Comparison of ENCODE assay signal across 8 cellular contexts in genomic region chr10:24463683-24464426, GRCh38.
A peak's percentile ranks its signal among the peaks of the same experiment; 100 is the strongest.
DNase-seq lines count a peak whose midpoint lies in the region; ATAC-seq and TF ChIP-seq lines count a peak whose summit lies in the region.

No MANE protein-coding gene starts in this region.

- ATAC-seq in GM18508 (IDR thresholded peaks at IDR 0.05; ENCODE audit: insufficient read depth, unreplicated experiment): peak; percentile 64
- peak; percentile 45 for ATAC-seq in HG03066 (IDR thresholded peaks at IDR 0.05; ENCODE audit: low read depth, unreplicated experiment)
- peak; percentile 60 for ATAC-seq in stimulated activated naive CD8-positive, alpha-beta T cell treated with anti-CD3 and anti-CD28 coated beads, Interleukin-15, Interleukin-2, amounts not matched to agents 100 U/mL and 50 U/mL, for 24 hours

- no peak for TF ChIP-seq CTCF in A673 (conservative IDR thresholded peaks at IDR 0.05; ENCODE audit: low read depth, low read length)
- no peak for TF ChIP-seq CTCF in fibroblast of villous mesenchyme (IDR thresholded peaks at IDR 0.05; ENCODE audit: insufficient read depth, low read depth, low read length)

- peaks cover 60% of the 10 kb centered on the region for H3K4me1 ChIP-seq in A673 (ENCODE audit: insufficient read depth, low read length, poor library complexity, severe bottlenecking)

- intact Hi-C loops in A673 (cut with micrococcal nuclease; ENCODE audit: unreplicated experiment): loop anchor here (5.0 kb wide), 2 partner anchors 47 to 72 kb away; no protein-coding TSS in a partner anchor

- no peaks in the 10 kb centered on the region for H3K9me3 ChIP-seq in A673 (ENCODE audit: low read depth, low read length, poor library complexity, severe bottlenecking)

- H3K4me3 ChIP-seq in A673 (ENCODE audit: low read depth, low read length, poor library complexity, severe bottlenecking): peak overlapping the region; percentile 11
- H3K4me3 ChIP-seq in fibroblast of villous mesenchyme (ENCODE audit: low read depth, low read length): no peak overlapping the region

- no TSS peak for BruUV-seq in A673 (replicated peaks; lab: Mats Ljungman, UMichigan)

- H3K27ac ChIP-seq in A673 (ENCODE audit: low read depth, low read length, poor library complexity, severe bottlenecking): peak overlapping the region; percentile 88

- H3K36me3 ChIP-seq in A673 (ENCODE audit: insufficient read depth, low read length, poor library complexity, severe bottlenecking): peaks cover 2% of the 10 kb centered on the region

- DNase-seq in A673 (ENCODE audit: low spot score) (peak; percentile 91), T1000 (lab: John Stamatoyannopoulos, UW) (peak; percentile 64), fibroblast of villous mesenchyme (ENCODE audit: low read depth) (peak; percentile 82), COR-L47 (lab: John Stamatoyannopoulos, UW) (no peak), cerebellar nuclear complex (lab: John Stamatoyannopoulos, UW) (no peak)
- peak; percentile 26 for DNase-seq in stimulated activated naive CD8-positive, alpha-beta T cell treated with anti-CD3 and anti-CD28 coated beads, Interleukin-15, Interleukin-2, amounts not matched to agents 100 U/mL and 50 U/mL, for 24 hours

- CTCF ChIA-PET in A673 (lab: Charles Lee): no interaction called here

- no peaks in the 10 kb centered on the region for H3K27me3 ChIP-seq in A673 (replicated peaks; ENCODE audit: insufficient read depth, low read depth, low read length, poor library complexity)

- POLR2A ChIA-PET in A673 (lab: Charles Lee; ENCODE audit: low non-redundant PET): no interaction called here

Comparison
In these comparisons a context has a peak if more than half of its experiments do, and no peak if none do; other contexts are left out.
1. DNase-seq: peak in A673 (single experiment), T1000 (single experiment), fibroblast of villous mesenchyme (single experiment) and stimulated activated naive CD8-positive, alpha-beta T cell treated with anti-CD3 and anti-CD28 coated beads, Interleukin-15, Interleukin-2, amounts not matched to agents 100 U/mL and 50 U/mL, for 24 hours (single experiment); none in COR-L47 (single experiment) and cerebellar nuclear complex (0 of 2).
2. Peak in every context shown above with its lines, with median percentiles within 50 percentile points of each other: ATAC-seq.